Comparison of ENCODE assay signal across 21 cellular contexts in the genomic region with DNA sequence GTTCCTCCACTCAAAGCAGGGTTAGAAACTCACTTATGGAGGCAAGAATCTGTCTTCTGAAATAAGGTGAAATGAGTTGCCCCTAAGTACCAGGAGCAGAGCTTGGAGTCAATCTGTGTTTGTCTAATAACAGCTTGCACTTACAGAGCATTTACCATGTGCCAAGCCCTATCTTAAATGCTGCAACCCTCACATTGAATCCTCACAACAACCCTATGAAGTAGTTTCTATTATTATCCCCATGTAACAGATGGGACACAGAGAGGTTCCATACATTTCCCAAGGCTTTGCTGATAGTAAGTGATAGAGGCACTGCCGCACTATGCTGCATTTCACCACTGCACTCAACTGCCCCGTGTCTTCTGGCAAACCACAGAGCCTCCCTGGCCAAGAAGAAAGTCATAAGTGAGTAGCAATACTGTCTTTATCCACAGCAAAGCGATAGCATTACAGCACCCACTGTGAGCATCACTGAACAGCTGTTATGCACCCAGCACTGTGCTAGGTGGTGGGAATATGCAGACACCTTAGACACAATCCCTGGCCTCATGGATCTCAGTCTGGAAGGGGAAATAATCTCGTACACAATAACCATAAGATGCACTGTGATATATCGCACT.
DNase-seq lines count a peak whose midpoint lies in the region; ATAC-seq, FAIRE-seq and TF ChIP-seq lines count a peak whose summit lies in the region.
"Had no signal": no experiment of that assay in that cellular context is flagged by ENCODE, and none has a peak within 500 bp of the region (broad histone marks: within the 10 kb centered on the region; RNA-seq: fewer than 3 reads in every experiment).

No MANE protein-coding gene starts in this region.

- H3K36me3 Mint-ChIP-seq in nephron progenitor cell (ENCODE audit: low read depth): no peaks in the 10 kb centered on the region

- H3K9me3 Mint-ChIP-seq in nephron progenitor cell: no peaks in the 10 kb centered on the region
- H3K9me3 Mint-ChIP-seq: CD4-positive, alpha-beta T cell had no signal

- H3K9me3 ChIP-seq in left ventricle myocardium inferior (replicated peaks): no peaks in the 10 kb centered on the region
- H3K9me3 ChIP-seq in heart right ventricle: no peaks in the 10 kb centered on the region
- H3K9me3 ChIP-seq: A549 had no signal

- WGBS in heart right ventricle, 2 donors: 41 to 63% methylated on average over 5 of the region's 5 CpGs

- H3K27me3 Mint-ChIP-seq in nephron progenitor cell (ENCODE audit: low read depth, poor library complexity): peaks cover 4% of the 10 kb centered on the region

- TF ChIP-seq CTCF in left ventricle myocardium inferior (IDR thresholded peaks at IDR 0.05; ENCODE audit: borderline replicate concordance): no peak
- no peak for TF ChIP-seq CTCF in heart right ventricle (IDR thresholded peaks at IDR 0.05)
- no peak for TF ChIP-seq CTCF in nephron progenitor cell (IDR thresholded peaks at IDR 0.05)

- H3K4me1 ChIP-seq in left ventricle myocardium inferior: peaks cover 31% of the 10 kb centered on the region
- H3K4me1 ChIP-seq in heart right ventricle: peaks cover 0 to 31% (median 11%) of the 10 kb centered on the region in 9 donors

- peaks cover 9% of the 10 kb centered on the region for H3K4me1 Mint-ChIP-seq in nephron progenitor cell

- H3K4me3 ChIP-seq in left ventricle myocardium inferior: no peak overlapping the region
- H3K4me3 ChIP-seq in heart right ventricle: no peak overlapping the region
- H3K4me3 ChIP-seq: A549 had no signal

- H3K36me3 ChIP-seq in left ventricle myocardium inferior: no peaks in the 10 kb centered on the region
- H3K36me3 ChIP-seq in heart right ventricle: no peaks in the 10 kb centered on the region

- H3K27me3 ChIP-seq in left ventricle myocardium inferior (ENCODE audit: low read depth) (no peaks in the 10 kb centered on the region), heart right ventricle (no peaks in the 10 kb centered on the region)

- intact Hi-C loops in Right ventricle myocardium superior (cut with DNase I) (no loop called here), left ventricle myocardium inferior (cut with micrococcal nuclease) (no loop called here), heart right ventricle (cut with DNase I) (no loop called here)

- FAIRE-seq in GM19239 (lab: Jason Lieb, UNC): no peak
- FAIRE-seq: A549, GM12892, GM18507 had no signal

- no peak overlapping the region for H3K27ac Mint-ChIP-seq in nephron progenitor cell
- H3K27ac Mint-ChIP-seq: CD4-positive, alpha-beta T cell had no signal

- DNase-seq in Right ventricle myocardium superior (no peak), left ventricle myocardium inferior (no peak), NCI-H524 treated with DMSO at 0.1 percent for 48 hours (lab: John Stamatoyannopoulos, UW) (peak; percentile 95), heart right ventricle (no peak), superior temporal gyrus (ENCODE audit: extremely low spot score) (peak; percentile 40), GM19239 (ENCODE audit: insufficient read length, low spot score) (no peak), nephron progenitor cell (no peak)
- DNase-seq: CD4-positive, alpha-beta T cell; DMS53; EL; GOT3; NCI-H1417; NCI-H1930; OCI-M1; SIG-M5 had no signal

- no peak overlapping the region for H3K27ac ChIP-seq in left ventricle myocardium inferior (replicated peaks)
- no peak overlapping the region for H3K27ac ChIP-seq in heart right ventricle
- H3K27ac ChIP-seq: A549, KMS-11 had no signal

- ATAC-seq in Right ventricle myocardium superior (ENCODE audit: poor library complexity): peak; percentile 88
- peak in 7 of 8 donors; percentile 43 to 91 (median 79) for ATAC-seq in heart right ventricle
- no peak for ATAC-seq in GM18520 (IDR thresholded peaks at IDR 0.05; ENCODE audit: unreplicated experiment)
- ATAC-seq: HCT116 had no signal

- H3K4me3 Mint-ChIP-seq in nephron progenitor cell: no peak overlapping the region
- H3K4me3 Mint-ChIP-seq: CD4-positive, alpha-beta T cell had no signal

Comparison
In these comparisons a context has a peak if more than half of its experiments do, and no peak if none do; other contexts are left out.
1. DNase-seq: peak in NCI-H524 treated with DMSO at 0.1 percent for 48 hours (single experiment) and superior temporal gyrus (single experiment); none in Right ventricle myocardium superior (single experiment), left ventricle myocardium inferior (single experiment), heart right ventricle (0 of 2), GM19239 (single experiment) and nephron progenitor cell (single experiment).